In genomic region chr16:12781777-12782176, GRCh38 we compare ENCODE assay signal across 26 cellular contexts. TPM values are rescaled to one million over a fixed set of nuclear protein-coding genes. Genes with fewer than 3 reads are reported as not detected.
DNase-seq lines count a peak whose midpoint lies in the region; ATAC-seq and TF ChIP-seq lines count a peak whose summit lies in the region.
"Had no signal": no experiment of that assay in that cellular context is flagged by ENCODE, and none has a peak within 500 bp of the region (broad histone marks: within the 10 kb centered on the region; RNA-seq: fewer than 3 reads in every experiment).

No MANE protein-coding gene starts in this region.

- H3K4me3 Mint-ChIP-seq in natural killer cell treated with Interleukin-12 subunit alpha and Interleukin-12 subunit beta and Interleukin-15 and Interleukin-18, amount 100 ng/mL, for 72 hours = peak overlapping the region; percentile 4
- no peak overlapping the region for H3K4me3 Mint-ChIP-seq in natural killer cell
- H3K4me3 Mint-ChIP-seq in activated T-helper 1 cell treated with anti-CD3 and anti-CD28 coated beads, Interleukin-12 subunit alpha, Interleukin-12 subunit beta, Interleukin-2, Interleukin-4 antibody, amounts not matched to agents 30 ng/mL and 10 ng/mL and 1 ng/mL, durations not matched to agents 14 hours and 24 hours and 36 hours = no peak overlapping the region
- H3K4me3 Mint-ChIP-seq: WTC11 had no signal

- H3K36me3 Mint-ChIP-seq in natural killer cell treated with Interleukin-12 subunit alpha and Interleukin-12 subunit beta and Interleukin-15 and Interleukin-18, amount 100 ng/mL, for 72 hours = peaks cover 15% of the 10 kb centered on the region
- no peaks in the 10 kb centered on the region for H3K36me3 Mint-ChIP-seq in natural killer cell
- peaks cover 21% of the 10 kb centered on the region for H3K36me3 Mint-ChIP-seq in activated T-helper 1 cell treated with anti-CD3 and anti-CD28 coated beads, Interleukin-12 subunit alpha, Interleukin-12 subunit beta, Interleukin-2, Interleukin-4 antibody, amounts not matched to agents 30 ng/mL and 10 ng/mL and 1 ng/mL, durations not matched to agents 14 hours and 24 hours and 36 hours (ENCODE audit: low read depth)

- peak; percentile 41 for DNase-seq in activated CD4-positive, alpha-beta T cell treated with anti-CD3 and anti-CD28 coated beads for 48 hours
- DNase-seq in activated CD4-positive, alpha-beta T cell treated with anti-CD3 and anti-CD28 coated beads, Interleukin-2, amount 50 U/mL, for 1 hour = no peak
- no peak for DNase-seq in natural killer cell treated with Interleukin-12 subunit alpha and Interleukin-12 subunit beta and Interleukin-15 and Interleukin-18, amount 100 ng/mL, for 72 hours (ENCODE audit: low spot score)
- DNase-seq in natural killer cell = no peak
- DNase-seq in activated T-helper 1 cell treated with anti-CD3 and anti-CD28 coated beads, Interleukin-12 subunit alpha, Interleukin-12 subunit beta, Interleukin-2, Interleukin-4 antibody, amounts not matched to agents 30 ng/mL and 10 ng/mL and 1 ng/mL, durations not matched to agents 14 hours and 24 hours and 36 hours (ENCODE audit: low spot score) = no peak
- DNase-seq in stimulated activated CD4-positive, alpha-beta T cell treated with anti-CD3 and anti-CD28 coated beads, Interleukin-4, amount 100 ng/mL, for 24 hours = peak; percentile 34
- no peak for DNase-seq in NCI-H2107 treated with DMSO at 0.1 percent for 48 hours (lab: John Stamatoyannopoulos, UW; ENCODE audit: unreplicated experiment)
- DNase-seq: adrenal gland, cerebellar nuclear complex, dermis blood vessel endothelial cell, DMS79 treated with DMSO at 0.1 percent for 48 hours, foreskin fibroblast, GDM1, H7, KG1, NCI-H1092 treated with DMSO at 0.1 percent for 48 hours, NCI-H1694 treated with DMSO at 0.1 percent for 48 hours, NCI-H2171, NCI-H510A, ovary, upper lobe of right lung had no signal

- H3K9me3 Mint-ChIP-seq in natural killer cell treated with Interleukin-12 subunit alpha and Interleukin-12 subunit beta and Interleukin-15 and Interleukin-18, amount 100 ng/mL, for 72 hours = no peaks in the 10 kb centered on the region
- H3K9me3 Mint-ChIP-seq in natural killer cell = no peaks in the 10 kb centered on the region
- H3K9me3 Mint-ChIP-seq in activated T-helper 1 cell treated with anti-CD3 and anti-CD28 coated beads, Interleukin-12 subunit alpha, Interleukin-12 subunit beta, Interleukin-2, Interleukin-4 antibody, amounts not matched to agents 30 ng/mL and 10 ng/mL and 1 ng/mL, durations not matched to agents 14 hours and 24 hours and 36 hours = peaks cover 15% of the 10 kb centered on the region

- no peak for TF ChIP-seq CTCF in natural killer cell (IDR thresholded peaks at IDR 0.05)

- no peaks in the 10 kb centered on the region for H3K27me3 Mint-ChIP-seq in natural killer cell treated with Interleukin-12 subunit alpha and Interleukin-12 subunit beta and Interleukin-15 and Interleukin-18, amount 100 ng/mL, for 72 hours
- H3K27me3 Mint-ChIP-seq in natural killer cell (ENCODE audit: low read depth in 2 of 2) = no peaks in the 10 kb centered on the region
- H3K27me3 Mint-ChIP-seq in activated T-helper 1 cell treated with anti-CD3 and anti-CD28 coated beads, Interleukin-12 subunit alpha, Interleukin-12 subunit beta, Interleukin-2, Interleukin-4 antibody, amounts not matched to agents 30 ng/mL and 10 ng/mL and 1 ng/mL, durations not matched to agents 14 hours and 24 hours and 36 hours (ENCODE audit: insufficient read depth) = no peaks in the 10 kb centered on the region

- intact Hi-C loops in natural killer cell (cut with micrococcal nuclease) = no loop called here
- intact Hi-C loops in activated T-helper 1 cell treated with anti-CD3 and anti-CD28 coated beads, Interleukin-12 subunit alpha, Interleukin-12 subunit beta, Interleukin-2, Interleukin-4 antibody, amounts not matched to agents 30 ng/mL and 10 ng/mL and 1 ng/mL, durations not matched to agents 14 hours and 24 hours and 36 hours (cut with micrococcal nuclease) = loop anchor here (1.0 kb wide), 2 partner anchors 22 to 31 kb away; partner anchors contain the start of gene CPPED1

- no peak overlapping the region for H3K27ac Mint-ChIP-seq in natural killer cell treated with Interleukin-12 subunit alpha and Interleukin-12 subunit beta and Interleukin-15 and Interleukin-18, amount 100 ng/mL, for 72 hours
- no peak overlapping the region for H3K27ac Mint-ChIP-seq in natural killer cell
- H3K27ac Mint-ChIP-seq in activated T-helper 1 cell treated with anti-CD3 and anti-CD28 coated beads, Interleukin-12 subunit alpha, Interleukin-12 subunit beta, Interleukin-2, Interleukin-4 antibody, amounts not matched to agents 30 ng/mL and 10 ng/mL and 1 ng/mL, durations not matched to agents 14 hours and 24 hours and 36 hours = peak overlapping the region; percentile 70
- H3K27ac Mint-ChIP-seq: activated T-helper 2 cell treated with anti-CD3 and anti-CD28 coated beads, Interferon-gamma antibody, Interleukin-2, Interleukin-4, amounts not matched to agents 10 μg/mL and 5 μg/mL and 100 μg/mL, durations not matched to agents 14 hours and 24 hours and 36 hours; WTC11 had no signal

- ATAC-seq in natural killer cell treated with Interleukin-12 subunit alpha and Interleukin-12 subunit beta and Interleukin-15 and Interleukin-18, amount 100 ng/mL, for 72 hours = peak in 1 of 2 donors; percentile 58
- ATAC-seq in natural killer cell = no peak
- ATAC-seq in HG02642 (IDR thresholded peaks at IDR 0.05; ENCODE audit: poor library complexity, unreplicated experiment) = no peak
- ATAC-seq: esophagus mucosa, left lobe of liver, upper lobe of right lung, WTC11 had no signal

- H3K4me1 Mint-ChIP-seq in natural killer cell treated with Interleukin-12 subunit alpha and Interleukin-12 subunit beta and Interleukin-15 and Interleukin-18, amount 100 ng/mL, for 72 hours (ENCODE audit: low read depth in 2 of 2) = no peaks in the 10 kb centered on the region
- no peaks in the 10 kb centered on the region for H3K4me1 Mint-ChIP-seq in natural killer cell
- peaks cover 7% of the 10 kb centered on the region for H3K4me1 Mint-ChIP-seq in activated T-helper 1 cell treated with anti-CD3 and anti-CD28 coated beads, Interleukin-12 subunit alpha, Interleukin-12 subunit beta, Interleukin-2, Interleukin-4 antibody, amounts not matched to agents 30 ng/mL and 10 ng/mL and 1 ng/mL, durations not matched to agents 14 hours and 24 hours and 36 hours (ENCODE audit: low read depth)
- H3K4me1 Mint-ChIP-seq: WTC11 had no signal

RNA-seq across cellular contexts. Expression of gene CPPED1, which starts 21.9 kb away (rescaled TPM):
- 10 to 100 TPM; 11.3 to 26.8 TPM for total RNA-seq in natural killer cell treated with Interleukin-12 subunit alpha and Interleukin-12 subunit beta and Interleukin-15 and Interleukin-18, amount 100 ng/mL, for 72 hours
- 10 to 100 TPM; 10.3 to 18.3 (median 16.4) TPM for total RNA-seq in natural killer cell
- 5.0 and 5.4 TPM in 2 replicates for total RNA-seq in activated T-helper 1 cell treated with anti-CD3 and anti-CD28 coated beads, Interleukin-12 subunit alpha, Interleukin-12 subunit beta, Interleukin-2, Interleukin-4 antibody, amounts not matched to agents 30 ng/mL and 10 ng/mL and 1 ng/mL, durations not matched to agents 14 hours and 24 hours and 36 hours

Comparison
In these comparisons a context has a peak if more than half of its experiments do, and no peak if none do; other contexts are left out.
1. DNase-seq: peak in activated CD4-positive, alpha-beta T cell treated with anti-CD3 and anti-CD28 coated beads for 48 hours (single experiment) and stimulated activated CD4-positive, alpha-beta T cell treated with anti-CD3 and anti-CD28 coated beads, Interleukin-4, amount 100 ng/mL, for 24 hours (single experiment); none in activated CD4-positive, alpha-beta T cell treated with anti-CD3 and anti-CD28 coated beads, Interleukin-2, amount 50 U/mL, for 1 hour (single experiment), natural killer cell treated with Interleukin-12 subunit alpha and Interleukin-12 subunit beta and Interleukin-15 and Interleukin-18, amount 100 ng/mL, for 72 hours (single experiment), natural killer cell (single experiment), activated T-helper 1 cell treated with anti-CD3 and anti-CD28 coated beads, Interleukin-12 subunit alpha, Interleukin-12 subunit beta, Interleukin-2, Interleukin-4 antibody, amounts not matched to agents 30 ng/mL and 10 ng/mL and 1 ng/mL, durations not matched to agents 14 hours and 24 hours and 36 hours (single experiment) and NCI-H2107 treated with DMSO at 0.1 percent for 48 hours (single experiment).